21 cellular contexts compared by ENCODE assay signal in genomic region chr13:96500953-96501352, GRCh38.
"Had no signal": no experiment of that assay in that cellular context is flagged by ENCODE, and none has a peak within 500 bp of the region (broad histone marks: within the 10 kb centered on the region; RNA-seq: fewer than 3 reads in every experiment).

No MANE protein-coding gene starts in this region.

- H3K9me3 ChIP-seq: lower lobe of right lung, neutrophil, right lobe of liver, suprapubic skin, transverse colon, upper lobe of right lung, uterus had no signal

- H3K27ac ChIP-seq: lower lobe of right lung, neutrophil, parathyroid adenoma, right lobe of liver, suprapubic skin, transverse colon, upper lobe of right lung, uterus had no signal

- H3K4me3 Mint-ChIP-seq: immature natural killer cell; natural killer cell treated with Interleukin-12 subunit alpha and Interleukin-12 subunit beta and Interleukin-15 and Interleukin-18, amount 100 ng/mL, for 72 hours; neural crest cell; stimulated activated naive B cell treated with anti-CD40 and anti-IgM and Interleukin-4, amounts not matched to agents 10 μg/mL and 1 μg/mL and 100 μg/mL, for 72 hours; stimulated activated naive CD8-positive, alpha-beta T cell treated with anti-CD3 and anti-CD28 coated beads, Interleukin-15, Interleukin-2, amounts not matched to agents 100 ng/mL and 50 ng/mL, for 24 hours had no signal

- H3K36me3 ChIP-seq: lower lobe of right lung, neutrophil, right lobe of liver, suprapubic skin, transverse colon, upper lobe of right lung, uterus had no signal

- ATAC-seq: left ventricle myocardium superior; lower lobe of right lung; natural killer cell treated with Interleukin-12 subunit alpha and Interleukin-12 subunit beta and Interleukin-15 and Interleukin-18, amount 100 ng/mL, for 72 hours; right lobe of liver; upper lobe of right lung had no signal

- H3K36me3 Mint-ChIP-seq: stimulated activated naive B cell treated with anti-CD40 and anti-IgM and Interleukin-4, amounts not matched to agents 10 μg/mL and 1 μg/mL and 100 μg/mL, for 72 hours had no signal

- H3K4me1 Mint-ChIP-seq: immature natural killer cell; neural crest cell; stimulated activated naive B cell treated with anti-CD40 and anti-IgM and Interleukin-4, amounts not matched to agents 10 μg/mL and 1 μg/mL and 100 μg/mL, for 72 hours had no signal

- H3K27ac Mint-ChIP-seq: immature natural killer cell; natural killer cell treated with Interleukin-12 subunit alpha and Interleukin-12 subunit beta and Interleukin-15 and Interleukin-18, amount 100 ng/mL, for 72 hours; progenitor cell of endocrine pancreas; stimulated activated naive B cell treated with anti-CD40 and anti-IgM and Interleukin-4, amounts not matched to agents 10 μg/mL and 1 μg/mL and 100 μg/mL, for 72 hours; stimulated activated naive CD8-positive, alpha-beta T cell treated with anti-CD3 and anti-CD28 coated beads, Interleukin-15, Interleukin-2, amounts not matched to agents 100 ng/mL and 50 ng/mL, for 24 hours had no signal

- DNase-seq: dorsolateral prefrontal cortex; effector CD4-positive, alpha-beta T cell; hypothalamus; immature natural killer cell; left ventricle myocardium superior; lower lobe of right lung; right lobe of liver; small intestine; stimulated activated CD4-positive, alpha-beta T cell treated with anti-CD3 and anti-CD28 coated beads, Interleukin-15, amount 100 ng/mL, for 24 hours; stimulated activated CD4-positive, alpha-beta T cell treated with anti-CD3 and anti-CD28 coated beads, Interleukin-2, amount 100 ng/mL, for 48 hours; stimulated activated naive B cell treated with anti-CD40 and anti-IgM and Interleukin-4, amounts not matched to agents 10 μg/mL and 1 μg/mL and 100 μg/mL, for 72 hours; transverse colon; upper lobe of right lung; uterus had no signal

- H3K27me3 ChIP-seq: dorsolateral prefrontal cortex, neutrophil, right lobe of liver, suprapubic skin, transverse colon, upper lobe of right lung, uterus had no signal

- H3K4me3 ChIP-seq: lower lobe of right lung, right lobe of liver, suprapubic skin, transverse colon, upper lobe of right lung, uterus had no signal

- H3K27me3 Mint-ChIP-seq: natural killer cell treated with Interleukin-12 subunit alpha and Interleukin-12 subunit beta and Interleukin-15 and Interleukin-18, amount 100 ng/mL, for 72 hours; progenitor cell of endocrine pancreas; stimulated activated naive B cell treated with anti-CD40 and anti-IgM and Interleukin-4, amounts not matched to agents 10 μg/mL and 1 μg/mL and 100 μg/mL, for 72 hours; stimulated activated naive CD8-positive, alpha-beta T cell treated with anti-CD3 and anti-CD28 coated beads, Interleukin-15, Interleukin-2, amounts not matched to agents 100 ng/mL and 50 ng/mL, for 24 hours had no signal

- H3K4me1 ChIP-seq: lower lobe of right lung, parathyroid adenoma, right lobe of liver, suprapubic skin, transverse colon, upper lobe of right lung, uterus had no signal
